In the genomic region with DNA sequence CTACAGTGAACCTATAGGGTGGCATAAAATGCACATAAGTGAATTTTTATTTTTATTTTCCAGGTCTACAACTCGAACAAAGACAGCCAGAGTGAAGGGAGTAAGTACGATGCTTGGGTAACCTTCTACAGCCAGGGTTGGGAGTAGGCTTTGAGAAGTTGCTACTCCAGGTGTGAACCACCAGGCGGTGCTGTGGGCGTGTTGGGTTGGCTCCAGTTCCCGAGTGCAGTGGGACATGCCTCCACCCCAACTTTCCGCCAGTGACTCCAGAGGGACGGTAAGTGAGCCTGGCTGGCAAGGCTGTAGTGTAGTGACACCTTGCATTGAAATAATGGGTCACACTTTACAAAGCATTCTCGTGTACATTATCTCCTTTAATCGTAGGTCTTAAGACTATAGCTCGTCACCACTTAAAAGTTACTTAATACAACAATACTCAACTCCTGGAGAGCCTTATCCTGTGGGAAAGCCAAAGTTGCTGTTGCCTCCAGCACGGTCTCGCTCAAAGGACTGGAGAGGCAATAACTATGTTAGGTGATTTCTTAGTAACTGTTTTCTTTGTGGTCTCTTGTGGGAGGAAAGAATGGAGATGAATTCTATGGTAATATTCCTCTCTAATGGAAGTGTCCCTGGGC, we compare ENCODE assay signal across 8 cellular contexts.
A peak's percentile ranks its signal among the peaks of the same experiment; 100 is the strongest.
DNase-seq lines count a peak whose midpoint lies in the region; ATAC-seq, FAIRE-seq and TF ChIP-seq lines count a peak whose summit lies in the region.

No MANE protein-coding gene starts in this region.

- intact Hi-C loops in activated CD4-positive, alpha-beta memory T cell treated with anti-CD3 and anti-CD28 coated beads for 36 hours (cut with micrococcal nuclease), result no loop called here
- intact Hi-C loops in right lobe of liver (cut with DNase I), result no loop called here

- DNase-seq in EH (ENCODE audit: low read depth), result peak; percentile 12
- peak; percentile 25 for DNase-seq in HTR-8/SVneo (ENCODE audit: insufficient read length, low spot score)
- peak; percentile 67 for DNase-seq in activated CD4-positive, alpha-beta memory T cell treated with anti-CD3 and anti-CD28 coated beads for 36 hours
- DNase-seq in right lobe of liver, result no peak
- no peak for DNase-seq in amygdala (lab: John Stamatoyannopoulos, UW)
- DNase-seq in activated CD4-positive, CD25-positive, alpha-beta regulatory T cell (lab: John Stamatoyannopoulos, UW), result no peak
- DNase-seq in globus pallidus (ENCODE audit: low spot score), result no peak

- FAIRE-seq in HTR-8/SVneo (lab: Jason Lieb, UNC), result no peak

- no peaks in the 10 kb centered on the region for H3K9me3 ChIP-seq in right lobe of liver

- TF ChIP-seq POLR2A in right lobe of liver (IDR thresholded peaks at IDR 0.05), result no peak

- WGBS in right lobe of liver (ENCODE audit: insufficient coverage, low coverage, low lambda C conversion rate, missing lambda C conversion rate), result 90% methylated on average over 9 of the region's 12 CpGs

- H3K4me1 ChIP-seq in right lobe of liver, result no peaks in the 10 kb centered on the region

- H3K27ac ChIP-seq in right lobe of liver, result no peak overlapping the region

- H3K27me3 ChIP-seq in right lobe of liver, result no peaks in the 10 kb centered on the region

- POLR2A ChIA-PET in activated CD4-positive, alpha-beta memory T cell treated with anti-CD3 and anti-CD28 coated beads for 36 hours (lab: Charles Lee), result no interaction called here

- ATAC-seq in right lobe of liver, result peak; percentile 22 to 50 (median 40)
- no peak for ATAC-seq in GM21737 (IDR thresholded peaks at IDR 0.05; ENCODE audit: unreplicated experiment)

- H3K4me3 Mint-ChIP-seq in activated CD4-positive, alpha-beta memory T cell treated with anti-CD3 and anti-CD28 coated beads for 36 hours, result no peak overlapping the region

- no peaks in the 10 kb centered on the region for H3K27me3 Mint-ChIP-seq in activated CD4-positive, alpha-beta memory T cell treated with anti-CD3 and anti-CD28 coated beads for 36 hours

- H3K9me3 Mint-ChIP-seq in activated CD4-positive, alpha-beta memory T cell treated with anti-CD3 and anti-CD28 coated beads for 36 hours, result peaks cover 9% of the 10 kb centered on the region

- CTCF ChIA-PET in activated CD4-positive, alpha-beta memory T cell treated with anti-CD3 and anti-CD28 coated beads for 36 hours (lab: Charles Lee), result interaction anchor here (0.6 to 1.1 kb wide), 3 partner anchors 12 to 382 kb away, joined by 3 read pairs; no protein-coding TSS in a partner anchor

- peak in 3 of 4 donors; percentile 19 to 30 (median 26) for TF ChIP-seq CTCF in right lobe of liver (IDR thresholded peaks at IDR 0.05)

- H3K27ac Mint-ChIP-seq in activated CD4-positive, alpha-beta memory T cell treated with anti-CD3 and anti-CD28 coated beads for 36 hours, result no peak overlapping the region

- H3K36me3 ChIP-seq in right lobe of liver, result no peaks in the 10 kb centered on the region

- H3K36me3 Mint-ChIP-seq in activated CD4-positive, alpha-beta memory T cell treated with anti-CD3 and anti-CD28 coated beads for 36 hours, result peaks cover 13% of the 10 kb centered on the region

- H3K4me1 Mint-ChIP-seq in activated CD4-positive, alpha-beta memory T cell treated with anti-CD3 and anti-CD28 coated beads for 36 hours (ENCODE audit: low read depth), result peaks cover 32% of the 10 kb centered on the region

- H3K4me3 ChIP-seq in right lobe of liver, result no peak overlapping the region

Comparison
In these comparisons a context has a peak if more than half of its experiments do, and no peak if none do; other contexts are left out.
1. DNase-seq: peak in EH (single experiment), HTR-8/SVneo (single experiment) and activated CD4-positive, alpha-beta memory T cell treated with anti-CD3 and anti-CD28 coated beads for 36 hours (single experiment); none in right lobe of liver (0 of 3), amygdala (0 of 56), activated CD4-positive, CD25-positive, alpha-beta regulatory T cell (0 of 4) and globus pallidus (single experiment).